In the genomic region with DNA sequence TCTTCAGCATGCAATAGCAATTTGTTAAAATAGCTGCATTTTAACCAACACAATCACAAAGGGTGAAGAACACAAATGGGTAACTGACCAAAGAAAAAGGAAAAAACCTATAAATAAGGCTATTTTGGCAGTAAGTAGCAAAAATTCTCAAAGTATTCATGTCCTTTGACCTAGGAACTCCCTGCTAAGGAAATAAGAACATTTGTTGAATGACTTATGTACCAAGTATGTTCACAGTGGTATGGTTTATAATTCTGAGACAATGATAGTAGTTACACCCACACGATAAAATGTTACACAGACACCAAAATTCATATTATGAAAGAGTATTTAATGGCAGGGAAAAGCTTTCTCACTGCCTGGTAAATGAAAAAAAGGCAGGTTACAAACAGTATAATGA, we compare ENCODE assay signal across 10 cellular contexts. TPM values are rescaled to one million over a fixed set of nuclear protein-coding genes. Genes with fewer than 3 reads are reported as not detected.
DNase-seq lines count a peak whose midpoint lies in the region; ATAC-seq and TF ChIP-seq lines count a peak whose summit lies in the region.
"Had no signal": no experiment of that assay in that cellular context is flagged by ENCODE, and none has a peak within 500 bp of the region (broad histone marks: within the 10 kb centered on the region; RNA-seq: fewer than 3 reads in every experiment).

No MANE protein-coding gene starts in this region.

- H3K4me3 ChIP-seq in GM12875 (ENCODE audit: low read depth, low read length): peak overlapping the region; percentile 67
- H3K4me3 ChIP-seq in OCI-LY7 (ENCODE audit: low read depth, low read length, poor library complexity, severe bottlenecking): peak overlapping the region; percentile 73
- H3K4me3 ChIP-seq in duodenal mucosa (ENCODE audit: low read depth in 1 of 2, low read length in 2 of 2): peak overlapping the region; percentile 81 to 84
- H3K4me3 ChIP-seq in osteoblast (ENCODE audit: insufficient read depth, low read length): no peak overlapping the region

- DNase-seq in OCI-LY7 (ENCODE audit: low spot score) (no peak), osteoblast (ENCODE audit: insufficient read length, low spot score, missing footprints) (peak; percentile 82), GM20000 (ENCODE audit: low spot score) (no peak), sciatic nerve (ENCODE audit: low spot score) (no peak)
- DNase-seq: activated CD4-positive, CD25-positive, alpha-beta regulatory T cell treated with anti-CD3 and anti-CD28 coated beads, Interleukin-2, amount 50 U/mL, for 72 hours; midbrain; NCI-H146 had no signal

- H3K9me2 ChIP-seq in OCI-LY7 (ENCODE audit: insufficient read depth, low read length): no peaks in the 10 kb centered on the region

- H3K36me3 ChIP-seq in OCI-LY7 (ENCODE audit: insufficient read depth, low read length) (peaks cover 67% of the 10 kb centered on the region), duodenal mucosa (ENCODE audit: control insufficient read depth in 1 of 2, insufficient read depth in 2 of 2, low read length in 2 of 2) (peaks cover 0 to under 1% of the 10 kb centered on the region in 2 donors), osteoblast (ENCODE audit: insufficient read depth, low read length) (no peaks in the 10 kb centered on the region)

- H3K4me1 ChIP-seq in OCI-LY7 (ENCODE audit: insufficient read depth, low read length, poor library complexity, severe bottlenecking) (peaks cover 94% of the 10 kb centered on the region), duodenal mucosa (ENCODE audit: control insufficient read depth in 1 of 2, insufficient read depth in 2 of 2, low read length in 2 of 2) (peaks cover 69 to 84% of the 10 kb centered on the region in 2 donors), osteoblast (ENCODE audit: insufficient read depth, low read length) (no peaks in the 10 kb centered on the region)

- POLR2A ChIA-PET in OCI-LY7 (lab: Charles Lee): interaction anchor here (0.6 to 8.3 kb wide), 4 partner anchors 9 to 44 kb away, joined by 3 to 106 read pairs (median 34); no protein-coding TSS in a partner anchor

- H3K27ac ChIP-seq in OCI-LY7 (ENCODE audit: low read depth, low read length, poor library complexity, severe bottlenecking) (peak overlapping the region; percentile 89), duodenal mucosa (ENCODE audit: low read depth, low read length) (no peak overlapping the region), osteoblast (ENCODE audit: low read depth, low read length) (no peak overlapping the region)

- CTCF ChIA-PET in OCI-LY7 (lab: Charles Lee; ENCODE audit: unreplicated experiment): interaction anchor here (1.0 to 1.2 kb wide), 3 partner anchors 23 to 51 kb away, joined by 4 to 6 read pairs (median 5); no protein-coding TSS in a partner anchor

- intact Hi-C loops in OCI-LY7 (cut with micrococcal nuclease; ENCODE audit: unreplicated experiment): no loop called here
- intact Hi-C loops in sciatic nerve (cut with DNase I): no loop called here

- H2AFZ ChIP-seq in OCI-LY7 (ENCODE audit: low read length) (no peak overlapping the region), osteoblast (ENCODE audit: low read length) (no peak overlapping the region)

- H3K4me2 ChIP-seq in OCI-LY7 (ENCODE audit: low read length): peak overlapping the region; percentile 98
- H3K4me2 ChIP-seq in osteoblast (ENCODE audit: insufficient read depth, low read length): no peak overlapping the region

- ATAC-seq in GM19463 (IDR thresholded peaks at IDR 0.05; ENCODE audit: unreplicated experiment) (no peak), sciatic nerve (no peak)

- BruUV-seq in OCI-LY7 (replicated peaks; lab: Mats Ljungman, UMichigan): no TSS peak

- peak overlapping the region; percentile 50 to 76 for H3K9ac ChIP-seq in duodenal mucosa (ENCODE audit: low read depth in 1 of 2, low read length in 2 of 2)

- H3K79me2 ChIP-seq in OCI-LY7 (ENCODE audit: insufficient read depth, low read depth, low read length): peaks cover 100% of the 10 kb centered on the region
- no peaks in the 10 kb centered on the region for H3K79me2 ChIP-seq in osteoblast (ENCODE audit: insufficient read depth, low read length)

- TF ChIP-seq CTCF in GM12875 (IDR thresholded peaks at IDR 0.05; ENCODE audit: borderline replicate concordance, insufficient read depth, low read depth, low read length): no peak
- TF ChIP-seq CTCF in OCI-LY7 (conservative IDR thresholded peaks at IDR 0.05; ENCODE audit: low read length): no peak
- no peak for TF ChIP-seq CTCF in osteoblast (IDR thresholded peaks at IDR 0.05; ENCODE audit: extremely low read depth, low read depth, low read length)
- TF ChIP-seq CTCF in GM20000 (IDR thresholded peaks at IDR 0.05; ENCODE audit: extremely low read depth, missing control alignments): no peak

- H3K9me3 ChIP-seq in OCI-LY7 (ENCODE audit: low read length): peaks cover 5% of the 10 kb centered on the region; the same call in 1 of the 2 replicates
- H3K9me3 ChIP-seq in duodenal mucosa (ENCODE audit: control insufficient read depth in 1 of 2, low read length in 2 of 2): no peaks in the 10 kb centered on the region
- H3K9me3 ChIP-seq in osteoblast (ENCODE audit: low read depth, low read length): no peaks in the 10 kb centered on the region

- H4K20me1 ChIP-seq in OCI-LY7 (ENCODE audit: insufficient read depth, low read length): peaks cover 23% of the 10 kb centered on the region; the same call in 1 of the 2 replicates
- no peaks in the 10 kb centered on the region for H4K20me1 ChIP-seq in osteoblast (ENCODE audit: insufficient read depth, low read length)

- H3K27me3 ChIP-seq in duodenal mucosa (ENCODE audit: control insufficient read depth in 1 of 2, insufficient read depth in 2 of 2, low read length in 2 of 2) (no peaks in the 10 kb centered on the region), osteoblast (ENCODE audit: insufficient read depth, low read length) (peaks cover 9% of the 10 kb centered on the region)

RNA-seq across cellular contexts. Expression of a gene that starts 16.9 kb away (rescaled TPM):
- 89.3 and 137 TPM in 2 replicates for total RNA-seq in OCI-LY7 (2014; rRNA removed; shearing (Covaris generic))
- total RNA-seq in OCI-LY7 (2022): 253 and 262 TPM in 2 replicates
- 0.29 and 0.36 TPM in 2 replicates for total RNA-seq in osteoblast
- total RNA-seq in sciatic nerve: 16.2 TPM

Comparison
In these comparisons a context has a peak if more than half of its experiments do, and no peak if none do; other contexts are left out.
1. RNA of a gene that starts 16.9 kb away (total RNA-seq): 89.3 to 262 TPM in OCI-LY7 and 16.2 TPM in sciatic nerve (single experiment); 0.29 to 0.36 TPM in osteoblast; every median in the first group is over 10 times any median in the second.